31 cellular contexts compared by ENCODE assay signal in genomic region chr1:107272321-107272720, GRCh38.
"Had no signal": no experiment of that assay in that cellular context is flagged by ENCODE, and none has a peak within 500 bp of the region (broad histone marks: within the 10 kb centered on the region; RNA-seq: fewer than 3 reads in every experiment).

No MANE protein-coding gene starts in this region.

- H3K4me3 Mint-ChIP-seq: immature natural killer cell; mesothelial cell of epicardium; natural killer cell; nephron progenitor cell; neural progenitor cell; stimulated activated memory B cell treated with anti-CD40 and anti-IgM and Interleukin-4, amounts not matched to agents 10 μg/mL and 1 μg/mL and 100 μg/mL, for 72 hours; stimulated activated naive CD8-positive, alpha-beta T cell treated with anti-CD3 and anti-CD28 coated beads, Interleukin-15, amount 100 ng/mL, for 72 hours had no signal

- H3K36me3 ChIP-seq: left lung, lower lobe of right lung, neural progenitor cell, neutrophil, right atrium auricular region, right lobe of liver, transverse colon, upper lobe of right lung had no signal

- H3K4me2 ChIP-seq: neural progenitor cell, smooth muscle cell had no signal

- H3K4me1 ChIP-seq: left lung, neural progenitor cell, parathyroid adenoma, psoas muscle, right atrium auricular region, right lobe of liver, transverse colon, upper lobe of right lung had no signal

- H3K4me1 Mint-ChIP-seq: natural killer cell; nephron progenitor cell; stimulated activated naive CD8-positive, alpha-beta T cell treated with anti-CD3 and anti-CD28 coated beads, Interleukin-15, amount 100 ng/mL, for 72 hours had no signal

- H3K27ac ChIP-seq: left lung, lower lobe of right lung, neural progenitor cell, neutrophil, parathyroid adenoma, psoas muscle, right atrium auricular region, right lobe of liver, transverse colon, upper lobe of right lung had no signal

- H3K27me3 Mint-ChIP-seq: naive B cell; stimulated activated memory B cell treated with anti-CD40 and anti-IgM and Interleukin-4, amounts not matched to agents 10 μg/mL and 1 μg/mL and 100 μg/mL, for 72 hours; stimulated activated naive CD8-positive, alpha-beta T cell treated with anti-CD3 and anti-CD28 coated beads, Interleukin-15, amount 100 ng/mL, for 72 hours had no signal

- H3K36me3 Mint-ChIP-seq: immature natural killer cell; mesothelial cell of epicardium; naive B cell; natural killer cell; neural progenitor cell; stimulated activated memory B cell treated with anti-CD40 and anti-IgM and Interleukin-4, amounts not matched to agents 10 μg/mL and 1 μg/mL and 100 μg/mL, for 72 hours had no signal

- DNase-seq: hypothalamus; immature natural killer cell; kidney; left colon; left lung; lower lobe of right lung; mesendoderm; naive B cell; natural killer cell; nephron progenitor cell; occipital lobe; psoas muscle; right lobe of liver; stimulated activated CD4-positive, alpha-beta T cell treated with anti-CD3 and anti-CD28 coated beads, Interleukin-1b, Interleukin-23, amount 100 ng/mL, for 48 hours; stimulated activated CD4-positive, alpha-beta T cell treated with anti-CD3 and anti-CD28 coated beads, Interleukin-2, amount 100 ng/mL, for 48 hours; stimulated activated CD4-positive, alpha-beta T cell treated with anti-CD3 and anti-CD28 coated beads, Interleukin-4, amount 100 ng/mL, for 4 hours; stimulated activated CD8-positive, alpha-beta memory T cell treated with anti-CD3 and anti-CD28 coated beads, Interleukin-4, amount 100 ng/mL, for 48 hours; stimulated activated naive CD4-positive, alpha-beta T cell treated with Interleukin-2 at 50 U/mL for 16 hours; stimulated activated naive CD8-positive, alpha-beta T cell treated with anti-CD3 and anti-CD28 coated beads, Interleukin-15, amount 100 ng/mL, for 72 hours; substantia nigra; transverse colon; upper lobe of right lung had no signal

- FAIRE-seq: islet of Langerhans, kidney, urothelium cell line had no signal

- H3K9ac ChIP-seq: neural progenitor cell, parathyroid adenoma had no signal

- H3K9me3 ChIP-seq: left lung, lower lobe of right lung, neutrophil, psoas muscle, right atrium auricular region, right lobe of liver, transverse colon, upper lobe of right lung had no signal

- H3K27me3 ChIP-seq: left lung, neural progenitor cell, neutrophil, right atrium auricular region, right lobe of liver, transverse colon, upper lobe of right lung had no signal

- H3K9me3 Mint-ChIP-seq: mesothelial cell of epicardium; naive B cell; natural killer cell; nephron progenitor cell; neural progenitor cell; stimulated activated memory B cell treated with anti-CD40 and anti-IgM and Interleukin-4, amounts not matched to agents 10 μg/mL and 1 μg/mL and 100 μg/mL, for 72 hours; stimulated activated naive CD8-positive, alpha-beta T cell treated with anti-CD3 and anti-CD28 coated beads, Interleukin-15, amount 100 ng/mL, for 72 hours had no signal

- H2AFZ ChIP-seq: neural progenitor cell, parathyroid adenoma had no signal

- H3K27ac Mint-ChIP-seq: immature natural killer cell; mesothelial cell of epicardium; natural killer cell; nephron progenitor cell; stimulated activated naive CD8-positive, alpha-beta T cell treated with anti-CD3 and anti-CD28 coated beads, Interleukin-15, amount 100 ng/mL, for 72 hours had no signal

- H3K4me3 ChIP-seq: left lung, lower lobe of right lung, neural progenitor cell, psoas muscle, right atrium auricular region, right lobe of liver, smooth muscle cell, transverse colon, upper lobe of right lung had no signal

- H3K79me2 ChIP-seq: parathyroid adenoma had no signal
